8 cellular contexts compared by ENCODE assay signal in the genomic region with DNA sequence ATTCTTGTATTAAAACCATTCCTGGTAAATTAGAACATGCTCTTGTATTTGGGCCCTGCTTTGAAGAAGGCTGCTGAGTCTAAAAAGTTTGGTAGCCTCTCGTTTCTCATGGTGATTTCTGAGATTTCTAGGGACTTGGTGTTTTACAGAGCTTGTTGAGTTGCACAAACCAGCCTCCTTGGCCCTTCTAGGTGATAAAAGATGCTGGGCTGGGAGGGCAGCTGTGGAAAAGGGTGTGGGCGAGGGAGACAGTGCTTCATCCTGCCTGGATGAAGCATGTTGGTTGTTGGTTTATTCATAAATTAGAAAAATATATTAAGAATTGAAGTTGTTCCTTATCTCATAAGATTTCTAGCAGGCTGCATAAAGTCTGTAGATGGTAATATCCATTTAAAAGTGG.
DNase-seq lines count a peak whose midpoint lies in the region; ATAC-seq, FAIRE-seq and TF ChIP-seq lines count a peak whose summit lies in the region.

No MANE protein-coding gene starts in this region.

- ATAC-seq in pancreas (peak in 2 of 4 donors; percentile 5 to 10), HG03342 (IDR thresholded peaks at IDR 0.05; ENCODE audit: unreplicated experiment) (no peak), GM21717 (IDR thresholded peaks at IDR 0.05; ENCODE audit: unreplicated experiment) (no peak), GM18498 (IDR thresholded peaks at IDR 0.05; ENCODE audit: unreplicated experiment) (no peak)

- no peaks in the 10 kb centered on the region for H3K27me3 Mint-ChIP-seq in Calu3 (ENCODE audit: unreplicated experiment)

- H3K27ac Mint-ChIP-seq in Calu3 (ENCODE audit: unreplicated experiment), result peak overlapping the region; percentile 83

- 41 to 52% methylated on average over 2 of the region's 2 CpGs for whole genome bisulfite sequencing in pancreas, 2 donors

- peaks cover 75% of the 10 kb centered on the region for H3K4me1 Mint-ChIP-seq in Calu3 (ENCODE audit: low read depth, unreplicated experiment)

- peak overlapping the region; percentile 52 for H3K4me3 Mint-ChIP-seq in Calu3 (ENCODE audit: low read depth, unreplicated experiment)

- H3K36me3 Mint-ChIP-seq in Calu3 (ENCODE audit: insufficient read depth, unreplicated experiment), result peaks cover 11% of the 10 kb centered on the region

- no peaks in the 10 kb centered on the region for H3K9me3 ChIP-seq in pancreas

- H3K9me3 Mint-ChIP-seq in Calu3 (ENCODE audit: low read depth, unreplicated experiment), result no peaks in the 10 kb centered on the region

- in situ Hi-C loops in SK-MEL-5 (cut with HindIII; ENCODE audit: low pct_unique_long_range_greater_than_20kb, low sequenced_read_pairs), result no loop called here

- no peaks in the 10 kb centered on the region for H3K36me3 ChIP-seq in pancreas

- no TSS peak for BruUV-seq in Calu3 (replicated peaks; lab: Mats Ljungman, UMichigan)

- no peaks in the 10 kb centered on the region for H3K27me3 ChIP-seq in pancreas

- DNase-seq in Calu3 (no peak), SK-MEL-5 (ENCODE audit: low read depth, low spot score) (peak; percentile 37), fibroblast of the aortic adventitia (ENCODE audit: low read depth) (peak; percentile 25), pancreas (no peak), NCI-H510A (lab: John Stamatoyannopoulos, UW) (no peak)

- CTCF ChIA-PET in Calu3 (lab: Charles Lee), result interaction anchor here (0.9 to 1.6 kb wide), 4 partner anchors 8 to 148 kb away, joined by 3 to 6 read pairs (median 4); no protein-coding TSS in a partner anchor

- intact Hi-C loops in Calu3 (cut with micrococcal nuclease; ENCODE audit: unreplicated experiment), result loop anchor here (10.0 kb wide), 1 partner anchor 355 kb away; no protein-coding TSS in a partner anchor
- intact Hi-C loops in pancreas (cut with DNase I), result no loop called here

- peak overlapping the region; percentile 6 to 69 (median 58) for H3K27ac ChIP-seq in pancreas

- no peak for FAIRE-seq in pancreas (lab: Jason Lieb, UNC)

- H3K4me3 ChIP-seq in fibroblast of the aortic adventitia (ENCODE audit: low read depth, low read length) (no peak overlapping the region), pancreas (no peak overlapping the region)

- no peak for TF ChIP-seq CTCF in Calu3 (IDR thresholded peaks at IDR 0.05; ENCODE audit: unreplicated experiment)
- TF ChIP-seq CTCF in fibroblast of the aortic adventitia (IDR thresholded peaks at IDR 0.05; ENCODE audit: insufficient read depth, low read length), result no peak
- no peak for TF ChIP-seq CTCF in pancreas (IDR thresholded peaks at IDR 0.05)

- H3K4me1 ChIP-seq in pancreas, result peaks cover 36 to 37% (median 36%) of the 10 kb centered on the region in 3 donors

Comparison
In these comparisons a context has a peak if more than half of its experiments do, and no peak if none do; other contexts are left out.
1. DNase-seq: peak in SK-MEL-5 (single experiment) and fibroblast of the aortic adventitia (single experiment); none in Calu3 (single experiment), pancreas (0 of 6) and NCI-H510A (single experiment).